ENCODE assay signal across 8 cellular contexts in genomic region chr2:72325592-72326422, GRCh38.
A peak's percentile ranks its signal among the peaks of the same experiment; 100 is the strongest.
DNase-seq lines count a peak whose midpoint lies in the region; ATAC-seq and TF ChIP-seq lines count a peak whose summit lies in the region.

No MANE protein-coding gene starts in this region.

- H3K4me1 ChIP-seq in PC-9 (replicated peaks; ENCODE audit: insufficient read depth) (no peaks in the 10 kb centered on the region), transverse colon (no peaks in the 10 kb centered on the region)

- H3K4me3 ChIP-seq in PC-9 (no peak overlapping the region), transverse colon (no peak overlapping the region)

- CTCF ChIA-PET in activated CD4-positive, alpha-beta T cell treated with anti-CD3 and anti-CD28 coated beads for 36 hours (lab: Charles Lee) = interaction anchor here (0.6 to 1.0 kb wide), 2 partner anchors 106 to 804 kb away, joined by 4 read pairs; no protein-coding TSS in a partner anchor
- CTCF ChIA-PET in PC-9 (lab: Charles Lee) = interaction anchor here (0.6 kb wide), 1 partner anchor 343 kb away, joined by 3 read pairs; no protein-coding TSS in a partner anchor

- TF ChIP-seq POLR2A in transverse colon (IDR thresholded peaks at IDR 0.05) = no peak

- no peak overlapping the region for H3K4me3 Mint-ChIP-seq in activated CD4-positive, alpha-beta T cell treated with anti-CD3 and anti-CD28 coated beads for 36 hours
- no peak overlapping the region for H3K4me3 Mint-ChIP-seq in glutamatergic neuron (ENCODE audit: unreplicated experiment)

- peaks cover 2% of the 10 kb centered on the region for H3K36me3 Mint-ChIP-seq in activated CD4-positive, alpha-beta T cell treated with anti-CD3 and anti-CD28 coated beads for 36 hours (ENCODE audit: low read depth)
- H3K36me3 Mint-ChIP-seq in glutamatergic neuron (ENCODE audit: unreplicated experiment) = no peaks in the 10 kb centered on the region

- no TSS peak for BruUV-seq in PC-9 (replicated peaks; lab: Mats Ljungman, UMichigan)

- no peak for TF ChIP-seq EP300 in transverse colon (IDR thresholded peaks at IDR 0.05; ENCODE audit: low read depth)

- H3K27ac Mint-ChIP-seq in activated CD4-positive, alpha-beta T cell treated with anti-CD3 and anti-CD28 coated beads for 36 hours = no peak overlapping the region
- no peak overlapping the region for H3K27ac Mint-ChIP-seq in glutamatergic neuron (ENCODE audit: unreplicated experiment)

- peak; percentile 84 for TF ChIP-seq CTCF in PC-9 (conservative IDR thresholded peaks at IDR 0.05)
- peak; percentile 58 for TF ChIP-seq CTCF in glutamatergic neuron (IDR thresholded peaks at IDR 0.05; ENCODE audit: partially characterized antibody, unreplicated experiment)
- peak; percentile 50 to 70 (median 65) for TF ChIP-seq CTCF in transverse colon (IDR thresholded peaks at IDR 0.05)

- no peaks in the 10 kb centered on the region for H3K4me1 Mint-ChIP-seq in activated CD4-positive, alpha-beta T cell treated with anti-CD3 and anti-CD28 coated beads for 36 hours
- no peaks in the 10 kb centered on the region for H3K4me1 Mint-ChIP-seq in glutamatergic neuron (ENCODE audit: low read depth, unreplicated experiment)

- peak; percentile 38 for DNase-seq in activated CD4-positive, alpha-beta T cell treated with anti-CD3 and anti-CD28 coated beads for 36 hours
- no peak for DNase-seq in activated CD4-positive, alpha-beta T cell treated with anti-CD3 and anti-CD28 coated beads for 1 hour
- DNase-seq in PC-9 (peak in 1 of 2 experiments; percentile 19), glutamatergic neuron (peak; percentile 42), transverse colon (peak; percentile 57), NCI-H128 (lab: John Stamatoyannopoulos, UW; ENCODE audit: unreplicated experiment) (no peak)
- no peak for DNase-seq in effector CD8-positive, alpha-beta T cell (lab: John Stamatoyannopoulos, UW)

- H4K20me1 ChIP-seq in PC-9 (ENCODE audit: insufficient read depth) = no peaks in the 10 kb centered on the region

- H3F3A ChIP-seq in PC-9 (ENCODE audit: insufficient read depth, low read depth) = no peaks in the 10 kb centered on the region

- H3K9me3 Mint-ChIP-seq in activated CD4-positive, alpha-beta T cell treated with anti-CD3 and anti-CD28 coated beads for 36 hours (ENCODE audit: low read depth) = peaks cover 5% of the 10 kb centered on the region
- H3K9me3 Mint-ChIP-seq in glutamatergic neuron (ENCODE audit: unreplicated experiment) = peaks cover 2% of the 10 kb centered on the region

- in situ Hi-C loops in transverse colon (cut with MboI; ENCODE audit: low pct_ligation_motif_present in 1 of 4, low pct_unique_long_range_greater_than_20kb in 1 of 4, low sequenced_read_pairs in 3 of 4) = no loop called here

- no peaks in the 10 kb centered on the region for H3K9me3 ChIP-seq in PC-9 (ENCODE audit: insufficient read depth, low read depth)
- no peaks in the 10 kb centered on the region for H3K9me3 ChIP-seq in transverse colon

- POLR2A ChIA-PET in activated CD4-positive, alpha-beta T cell treated with anti-CD3 and anti-CD28 coated beads for 36 hours (lab: Charles Lee) = no interaction called here
- POLR2A ChIA-PET in PC-9 (lab: Charles Lee; ENCODE audit: unreplicated experiment) = interaction anchor here (0.7 kb wide), 1 partner anchor 289 kb away, joined by 3 read pairs; no protein-coding TSS in a partner anchor

- no peaks in the 10 kb centered on the region for H3K27me3 Mint-ChIP-seq in activated CD4-positive, alpha-beta T cell treated with anti-CD3 and anti-CD28 coated beads for 36 hours
- no peaks in the 10 kb centered on the region for H3K27me3 Mint-ChIP-seq in glutamatergic neuron (ENCODE audit: unreplicated experiment)

- no peak for ATAC-seq in activated CD4-positive, alpha-beta T cell treated with anti-CD3 and anti-CD28 coated beads for 36 hours
- peak; percentile 75 for ATAC-seq in HG02642 (IDR thresholded peaks at IDR 0.05; ENCODE audit: poor library complexity, unreplicated experiment)

- H3K27me3 ChIP-seq in PC-9 (ENCODE audit: insufficient read depth, low read depth) (no peaks in the 10 kb centered on the region), transverse colon (no peaks in the 10 kb centered on the region)

- 75 to 79% methylated on average over 6 to 8 of the region's 8 CpGs for WGBS in transverse colon (ENCODE audit: low coverage in 1 of 2), 2 donors

- H3K36me3 ChIP-seq in PC-9 (ENCODE audit: low read depth) = no peaks in the 10 kb centered on the region
- no peaks in the 10 kb centered on the region for H3K36me3 ChIP-seq in transverse colon

- H3K9me2 ChIP-seq in PC-9 (ENCODE audit: insufficient read depth) = no peaks in the 10 kb centered on the region

- no peak overlapping the region for H2AFZ ChIP-seq in PC-9

- H3K4me2 ChIP-seq in PC-9 = no peak overlapping the region

- intact Hi-C loops in activated CD4-positive, alpha-beta T cell treated with anti-CD3 and anti-CD28 coated beads for 36 hours (cut with DNase I, micrococcal nuclease) = no loop called here
- intact Hi-C loops in PC-9 (cut with micrococcal nuclease; ENCODE audit: unreplicated experiment) = no loop called here
- intact Hi-C loops in transverse colon (cut with DNase I; ENCODE audit: low total_unique reads) = no loop called here

- no peaks in the 10 kb centered on the region for H3K79me2 ChIP-seq in PC-9 (ENCODE audit: low read depth)

- H3K27ac ChIP-seq in PC-9 (no peak overlapping the region), transverse colon (no peak overlapping the region)

Comparison
In these comparisons a context has a peak if more than half of its experiments do, and no peak if none do; other contexts are left out.
1. DNase-seq: peak in activated CD4-positive, alpha-beta T cell treated with anti-CD3 and anti-CD28 coated beads for 36 hours (single experiment), glutamatergic neuron (single experiment) and transverse colon (single experiment); none in activated CD4-positive, alpha-beta T cell treated with anti-CD3 and anti-CD28 coated beads for 1 hour (single experiment), effector CD8-positive, alpha-beta T cell (single experiment) and NCI-H128 (single experiment).
2. Peak in every context shown above with its lines, with median percentiles within 50 percentile points of each other: CTCF ChIP-seq.